Comparison of ENCODE assay signal across 21 cellular contexts in the genomic region with DNA sequence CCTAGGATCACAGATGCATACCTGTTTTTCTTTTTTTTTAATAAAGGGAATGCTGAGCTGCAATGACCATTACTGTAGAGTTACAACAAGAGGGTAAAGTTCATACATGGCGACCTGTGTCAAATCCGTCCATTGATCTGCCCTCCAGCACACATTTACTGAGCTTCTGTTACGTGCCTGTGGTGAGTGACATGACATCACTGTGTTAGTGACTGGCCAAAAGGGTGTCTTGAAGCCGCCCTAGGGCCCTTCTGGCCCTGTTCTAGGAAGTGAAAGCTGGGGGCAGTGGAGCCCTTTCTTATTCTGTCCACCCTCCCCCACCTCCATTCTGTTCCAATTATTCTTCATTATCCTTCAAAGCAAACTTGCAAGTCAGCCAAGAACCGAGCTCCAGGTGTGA.
DNase-seq lines count a peak whose midpoint lies in the region; ATAC-seq, FAIRE-seq and TF ChIP-seq lines count a peak whose summit lies in the region.
"Had no signal": no experiment of that assay in that cellular context is flagged by ENCODE, and none has a peak within 500 bp of the region (broad histone marks: within the 10 kb centered on the region; RNA-seq: fewer than 3 reads in every experiment).

No MANE protein-coding gene starts in this region.

- intact Hi-C loops in K562 (cut with micrococcal nuclease) = no loop called here

- no peak overlapping the region for H2AFZ ChIP-seq in K562 (ENCODE audit: low read depth, low read length)

- FAIRE-seq in K562 (lab: Jason Lieb, UNC) = no peak
- FAIRE-seq: kidney, TTC549 had no signal

- no peak for TF ChIP-seq RAD21 in K562 (CRISPR knock-in tag; conservative IDR thresholded peaks at IDR 0.05 in 1 of 2, IDR thresholded peaks at IDR 0.05 in 1 of 2)

- H3K36me3 ChIP-seq in DOHH2 (ENCODE audit: control insufficient read depth, low read length) = no peaks in the 10 kb centered on the region
- H3K36me3 ChIP-seq in K562 (ENCODE audit: control insufficient read depth, insufficient read depth, low read length) = no peaks in the 10 kb centered on the region
- H3K36me3 ChIP-seq: lower lobe of right lung, thoracic aorta, uterus had no signal

- H4K20me1 ChIP-seq in DOHH2 (ENCODE audit: control insufficient read depth, insufficient read depth, low read depth, low read length) = no peaks in the 10 kb centered on the region
- H4K20me1 ChIP-seq in K562 (replicated peaks; ENCODE audit: control insufficient read depth, insufficient read depth, low read length) = no peaks in the 10 kb centered on the region

- H3K27me3 ChIP-seq in DOHH2 (ENCODE audit: control insufficient read depth, low read length) (peaks cover 14% of the 10 kb centered on the region), K562 (ENCODE audit: control insufficient read depth in 2 of 2, insufficient read depth in 2 of 2, low read length in 2 of 2) (peaks cover 0 to 13% of the 10 kb centered on the region in 2 experiments; a peak in 2 of 5 replicates)

- H3K4me2 ChIP-seq in DOHH2 (ENCODE audit: low read length) (peak overlapping the region; percentile 20), K562 (ENCODE audit: insufficient read depth, low read length) (no peak overlapping the region)

- POLR2A ChIA-PET in K562 (lab: Yijun Ruan, JAX) = interaction anchor here (0.6 to 1.1 kb wide), 2 partner anchors 13 kb away, joined by 3 read pairs; no protein-coding TSS in a partner anchor

- no peak overlapping the region for H3K9ac ChIP-seq in K562 (ENCODE audit: insufficient read depth in 1 of 2, low read depth in 2 of 2, low read length in 2 of 2)

- H3K9me2 ChIP-seq in DOHH2 (replicated peaks; ENCODE audit: control insufficient read depth, low read length) = no peaks in the 10 kb centered on the region

- no peaks in the 10 kb centered on the region for H3F3A ChIP-seq in DOHH2 (ENCODE audit: control insufficient read depth, insufficient read depth)

- ATAC-seq in K562 = peak; percentile 72
- ATAC-seq: activated CD4-positive, CD25-positive, alpha-beta regulatory T cell treated with anti-CD3 and anti-CD28 coated beads, Interleukin-2, amount 50 U/mL, for 24 hours; lower lobe of right lung; natural killer cell treated with Interleukin-12 subunit alpha and Interleukin-12 subunit beta and Interleukin-15 and Interleukin-18, amount 100 ng/mL, for 72 hours had no signal

- no peaks in the 10 kb centered on the region for H3K9me3 ChIP-seq in DOHH2 (ENCODE audit: control insufficient read depth, insufficient read depth, low read length)
- H3K9me3 ChIP-seq in K562 (replicated peaks; ENCODE audit: control insufficient read depth, insufficient read depth, low read depth, low read length) = no peaks in the 10 kb centered on the region
- H3K9me3 ChIP-seq: lower lobe of right lung, thoracic aorta, uterus had no signal

- TF ChIP-seq CTCF in DOHH2 (IDR thresholded peaks at IDR 0.05; ENCODE audit: low read depth, low read length, poor library complexity, severe bottlenecking) = no peak
- no peak for TF ChIP-seq CTCF in GM12865 (IDR thresholded peaks at IDR 0.05; ENCODE audit: insufficient read depth, low read depth, low read length, missing control alignments)
- TF ChIP-seq CTCF in NB4 (IDR thresholded peaks at IDR 0.05; ENCODE audit: low read depth, low read length) = no peak
- no peak for TF ChIP-seq CTCF in K562 (IDR thresholded peaks at IDR 0.05 in 2 of 3, conservative IDR thresholded peaks at IDR 0.05 in 1 of 3; ENCODE audit: insufficient read depth in 2 of 3, low read depth in 1 of 3, low read length in 3 of 3)

- no TSS peak for BruUV-seq in K562 (replicated peaks; lab: Mats Ljungman, UMichigan)

- 8% methylated on average over 5 of the region's 5 CpGs for WGBS in K562 (ENCODE audit: insufficient coverage, low coverage, missing lambda C conversion rate)

- H3K79me2 ChIP-seq in DOHH2 (ENCODE audit: control insufficient read depth, low read length) = no peaks in the 10 kb centered on the region
- no peaks in the 10 kb centered on the region for H3K79me2 ChIP-seq in K562 (ENCODE audit: control insufficient read depth, insufficient read depth, low read length)

- H3K27ac ChIP-seq in DOHH2 (ENCODE audit: low read depth, low read length) (no peak overlapping the region), K562 (ENCODE audit: extremely low read depth, low read depth, low read length) (no peak overlapping the region)
- H3K27ac ChIP-seq: lower lobe of right lung, SK-N-MC, thoracic aorta, uterus had no signal

- no peak for TF ChIP-seq POLR2A in NB4 (IDR thresholded peaks at IDR 0.05; ENCODE audit: extremely low read depth, insufficient read length)
- no peak for TF ChIP-seq POLR2A in K562 (conservative IDR thresholded peaks at IDR 0.05)

- CTCF ChIA-PET in K562 (lab: Yijun Ruan, JAX; ENCODE audit: low intra/inter-chr PET ratio) = no interaction called here

- in situ Hi-C loops in K562 (cut with MboI) = loop anchor here (10.0 kb wide), 2 partner anchors 330 to 610 kb away; no protein-coding TSS in a partner anchor

- H3K9me1 ChIP-seq in K562 (ENCODE audit: control insufficient read depth, insufficient read depth, low read length) = no peaks in the 10 kb centered on the region

- H3K4me3 ChIP-seq in DOHH2 (ENCODE audit: low read length) = no peak overlapping the region
- H3K4me3 ChIP-seq in GM12865 (ENCODE audit: low read depth, low read length) = no peak overlapping the region
- no peak overlapping the region for H3K4me3 ChIP-seq in NB4 (ENCODE audit: low read depth, low read length)
- no peak overlapping the region for H3K4me3 ChIP-seq in K562
- H3K4me3 ChIP-seq: lower lobe of right lung, SK-N-MC, thoracic aorta, uterus had no signal

- TF ChIP-seq EP300 in K562 (IDR thresholded peaks at IDR 0.05; ENCODE audit: low read length) = no peak

- H3K4me1 ChIP-seq in DOHH2 (ENCODE audit: control insufficient read depth, low read length) (peaks cover 13% of the 10 kb centered on the region), K562 (replicated peaks in 1 of 2; ENCODE audit: control insufficient read depth in 2 of 2, insufficient read depth in 2 of 2, low read length in 2 of 2) (no peaks in the 10 kb centered on the region)
- H3K4me1 ChIP-seq: lower lobe of right lung, uterus had no signal

- DNase-seq in GM12865 (ENCODE audit: low read depth) (peak; percentile 23), NB4 (ENCODE audit: low read depth) (peak; percentile 64), K562 (ENCODE audit: extremely low read depth in 1 of 4, low spot score in 3 of 4) (no peak), anterior cingulate cortex (lab: John Stamatoyannopoulos, UW) (no peak)
- no peak for DNase-seq in effector CD4-positive, alpha-beta T cell
- DNase-seq in stimulated activated CD4-positive, alpha-beta T cell treated with anti-CD3 and anti-CD28 coated beads, Interleukin-4, amount 100 ng/mL, for 1 hour = no peak
- DNase-seq: activated CD4-positive, alpha-beta T cell treated with anti-CD3 and anti-CD28 coated beads, Interleukin-2, amount 50 U/mL, for 48 hours; activated naive CD4-positive, alpha-beta T cell treated with anti-CD3 and anti-CD28 coated beads, Interleukin-2, amount 10 ng/mL, durations not matched to agents 7 days and 5 days; glutamatergic neuron; HFFc6; kidney; lower lobe of right lung; NCI-H1436; NCI-H510A; uterus had no signal

TF ChIP-seq in K562, 482 proteins besides CTCF, POLR2A, EP300 and RAD21 (continues in another document):
- no peak for TF ChIP-seq SAFB (IDR thresholded peaks at IDR 0.05; ENCODE audit: borderline replicate concordance, low read depth, low read length)
- no peak for TF ChIP-seq POLR2H (tag; IDR thresholded peaks at IDR 0.05; ENCODE audit: low read depth)
- TF ChIP-seq ELK3 (CRISPR knock-in tag; IDR thresholded peaks at IDR 0.05) = no peak
- no peak for TF ChIP-seq RERE (CRISPR knock-in tag; IDR thresholded peaks at IDR 0.05; ENCODE audit: borderline replicate concordance)

Comparison
In these comparisons a context has a peak if more than half of its experiments do, and no peak if none do; other contexts are left out.
1. DNase-seq: peak in GM12865 (single experiment) and NB4 (single experiment); none in K562 (0 of 4), effector CD4-positive, alpha-beta T cell (single experiment), stimulated activated CD4-positive, alpha-beta T cell treated with anti-CD3 and anti-CD28 coated beads, Interleukin-4, amount 100 ng/mL, for 1 hour (single experiment) and anterior cingulate cortex (0 of 58).